24 cellular contexts compared by ENCODE assay signal in genomic region chr4:113181289-113182007, GRCh38.
DNase-seq lines count a peak whose midpoint lies in the region; ATAC-seq and TF ChIP-seq lines count a peak whose summit lies in the region.
"Had no signal": no experiment of that assay in that cellular context is flagged by ENCODE, and none has a peak within 500 bp of the region (broad histone marks: within the 10 kb centered on the region; RNA-seq: fewer than 3 reads in every experiment).

No MANE protein-coding gene starts in this region.

- intact Hi-C loops in left ventricle myocardium superior (cut with micrococcal nuclease) = no loop called here

- no peaks in the 10 kb centered on the region for H3K4me1 Mint-ChIP-seq in stimulated activated memory B cell treated with anti-CD40 and anti-IgM and Interleukin-4, amounts not matched to agents 10 μg/mL and 1 μg/mL and 100 μg/mL, for 72 hours
- H3K4me1 Mint-ChIP-seq: B cell; stimulated activated naive CD8-positive, alpha-beta T cell treated with anti-CD3 and anti-CD28 coated beads, Interleukin-15, amount 100 ng/mL, for 72 hours; T-helper 17 cell had no signal

- no peak for TF ChIP-seq CTCF in WERI-Rb-1 (IDR thresholded peaks at IDR 0.05; ENCODE audit: low read depth, low read length)

- H3K9me3 ChIP-seq in WERI-Rb-1 (ENCODE audit: severe bottlenecking) = peaks cover 4% of the 10 kb centered on the region
- H3K9me3 ChIP-seq: HAP-1, SJCRH30, transverse colon had no signal

- peak overlapping the region; percentile 48 for H3K27ac ChIP-seq in WERI-Rb-1
- H3K27ac ChIP-seq: parathyroid adenoma, SJCRH30, transverse colon, VCaP had no signal

- no peaks in the 10 kb centered on the region for H3K36me3 Mint-ChIP-seq in stimulated activated memory B cell treated with anti-CD40 and anti-IgM and Interleukin-4, amounts not matched to agents 10 μg/mL and 1 μg/mL and 100 μg/mL, for 72 hours
- H3K36me3 Mint-ChIP-seq: activated CD4-positive, alpha-beta memory T cell treated with anti-CD3 and anti-CD28 coated beads for 36 hours had no signal

- peak; percentile 88 for ATAC-seq in left ventricle myocardium superior
- peak; percentile 34 for ATAC-seq in stimulated activated memory B cell treated with anti-CD40 and anti-IgM and Interleukin-4, amounts not matched to agents 10 μg/mL and 1 μg/mL and 100 μg/mL, for 72 hours
- no peak for ATAC-seq in GM18520 (IDR thresholded peaks at IDR 0.05; ENCODE audit: unreplicated experiment)
- ATAC-seq in HG02970 (IDR thresholded peaks at IDR 0.05; ENCODE audit: low FRiP score, unreplicated experiment) = no peak
- ATAC-seq: stimulated activated naive CD8-positive, alpha-beta T cell treated with anti-CD3 and anti-CD28 coated beads, Interleukin-15, amount 100 ng/mL, for 72 hours; T-helper 17 cell had no signal

- no peaks in the 10 kb centered on the region for H3K9me3 Mint-ChIP-seq in stimulated activated memory B cell treated with anti-CD40 and anti-IgM and Interleukin-4, amounts not matched to agents 10 μg/mL and 1 μg/mL and 100 μg/mL, for 72 hours
- H3K9me3 Mint-ChIP-seq: activated CD4-positive, alpha-beta memory T cell treated with anti-CD3 and anti-CD28 coated beads for 36 hours; nephron progenitor cell; stimulated activated naive CD8-positive, alpha-beta T cell treated with anti-CD3 and anti-CD28 coated beads, Interleukin-15, amount 100 ng/mL, for 72 hours had no signal

- H3K36me3 ChIP-seq in WERI-Rb-1 = no peaks in the 10 kb centered on the region
- H3K36me3 ChIP-seq: HAP-1, SJCRH30, transverse colon had no signal

- H3K27ac Mint-ChIP-seq in stimulated activated memory B cell treated with anti-CD40 and anti-IgM and Interleukin-4, amounts not matched to agents 10 μg/mL and 1 μg/mL and 100 μg/mL, for 72 hours = no peak overlapping the region
- H3K27ac Mint-ChIP-seq: activated CD4-positive, alpha-beta memory T cell treated with anti-CD3 and anti-CD28 coated beads for 36 hours; B cell; nephron progenitor cell; stimulated activated naive CD8-positive, alpha-beta T cell treated with anti-CD3 and anti-CD28 coated beads, Interleukin-15, amount 100 ng/mL, for 72 hours; T-helper 17 cell had no signal

- DNase-seq in HuH-7 (ENCODE audit: low spot score) (peak; percentile 12), WERI-Rb-1 (peak; percentile 80), left ventricle myocardium superior (no peak), T1000 (lab: John Stamatoyannopoulos, UW) (no peak)
- DNase-seq: activated CD4-positive, alpha-beta memory T cell treated with anti-CD3 and anti-CD28 coated beads for 36 hours; activated naive CD4-positive, alpha-beta T cell treated with Interleukin-2 at 50 U/mL for 16 hours; kidney glomerular epithelial cell; midbrain; NCI-H1105; NCI-H69; nephron progenitor cell; SJCRH30; small intestine; stimulated activated CD4-positive, alpha-beta T cell treated with anti-CD3 and anti-CD28 coated beads, Interleukin-4, amount 100 ng/mL, for 1 hour; stimulated activated naive CD8-positive, alpha-beta T cell treated with anti-CD3 and anti-CD28 coated beads, Interleukin-15, amount 100 ng/mL, for 72 hours; T-helper 17 cell; transverse colon had no signal

- H3K27me3 Mint-ChIP-seq in stimulated activated memory B cell treated with anti-CD40 and anti-IgM and Interleukin-4, amounts not matched to agents 10 μg/mL and 1 μg/mL and 100 μg/mL, for 72 hours = no peaks in the 10 kb centered on the region
- H3K27me3 Mint-ChIP-seq: activated CD4-positive, alpha-beta memory T cell treated with anti-CD3 and anti-CD28 coated beads for 36 hours; B cell; stimulated activated naive CD8-positive, alpha-beta T cell treated with anti-CD3 and anti-CD28 coated beads, Interleukin-15, amount 100 ng/mL, for 72 hours had no signal

- no peak overlapping the region for H3K4me3 Mint-ChIP-seq in stimulated activated memory B cell treated with anti-CD40 and anti-IgM and Interleukin-4, amounts not matched to agents 10 μg/mL and 1 μg/mL and 100 μg/mL, for 72 hours
- H3K4me3 Mint-ChIP-seq: activated CD4-positive, alpha-beta memory T cell treated with anti-CD3 and anti-CD28 coated beads for 36 hours; B cell; nephron progenitor cell; stimulated activated naive CD8-positive, alpha-beta T cell treated with anti-CD3 and anti-CD28 coated beads, Interleukin-15, amount 100 ng/mL, for 72 hours; T-helper 17 cell had no signal

- no peaks in the 10 kb centered on the region for H3K27me3 ChIP-seq in WERI-Rb-1 (ENCODE audit: insufficient read depth, low read depth, severe bottlenecking)
- H3K27me3 ChIP-seq: SJCRH30, transverse colon had no signal

- peak overlapping the region; percentile 10 for H3K4me3 ChIP-seq in WERI-Rb-1 (ENCODE audit: low read depth, low read length)
- H3K4me3 ChIP-seq: HAP-1, SJCRH30, transverse colon had no signal

Comparison
In these comparisons a context has a peak if more than half of its experiments do, and no peak if none do; other contexts are left out.
1. DNase-seq: peak in HuH-7 (single experiment) and WERI-Rb-1 (single experiment); none in left ventricle myocardium superior (single experiment) and T1000 (single experiment).
2. ATAC-seq: peak in left ventricle myocardium superior (single experiment) and stimulated activated memory B cell treated with anti-CD40 and anti-IgM and Interleukin-4, amounts not matched to agents 10 μg/mL and 1 μg/mL and 100 μg/mL, for 72 hours (single experiment); none in GM18520 (single experiment) and HG02970 (single experiment).